Comparison of ENCODE assay signal across 8 cellular contexts in the genomic region with DNA sequence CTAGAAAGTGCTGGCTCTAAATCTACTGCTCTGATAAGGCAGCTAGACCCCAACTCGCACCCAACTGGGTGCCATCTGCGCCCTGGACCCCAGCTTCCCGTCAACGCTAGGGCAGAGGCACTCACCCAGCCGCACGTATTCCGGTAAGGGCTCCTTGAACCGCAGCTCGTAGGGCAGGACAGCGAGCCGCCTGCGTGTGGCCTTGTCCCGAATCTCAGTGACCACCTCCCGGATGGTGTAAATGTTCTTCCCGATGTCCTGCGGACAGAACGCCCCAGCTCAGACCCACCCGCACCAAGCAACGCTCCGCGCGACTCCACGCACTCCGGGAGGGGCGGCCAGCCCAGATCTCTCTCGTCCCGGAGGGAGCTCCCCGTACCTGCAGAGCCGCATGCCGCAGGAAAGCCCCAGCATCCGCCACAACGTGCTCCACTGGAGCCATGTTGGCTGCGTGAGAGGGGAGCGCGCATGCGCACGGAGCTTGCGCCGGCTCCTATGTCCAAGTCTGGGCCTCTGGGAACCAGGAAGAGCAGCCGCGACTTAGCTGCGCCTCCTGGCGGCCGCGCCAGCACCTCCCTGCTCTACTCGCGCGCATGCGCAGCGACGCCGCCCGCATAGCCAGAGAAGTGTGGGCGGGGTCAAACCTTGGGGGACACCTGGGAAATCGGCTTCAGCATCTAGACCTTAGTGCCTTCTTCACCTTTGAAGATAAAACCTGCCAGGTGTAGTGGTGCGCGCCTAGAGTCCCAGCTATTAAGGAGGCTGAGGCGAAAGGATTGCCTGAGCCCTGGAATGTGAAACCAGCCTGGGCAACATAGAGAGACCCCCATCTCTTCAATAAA. TPM values are rescaled to one million over a fixed set of nuclear protein-coding genes. Genes with fewer than 3 reads are reported as not detected.
DNase-seq lines count a peak whose midpoint lies in the region; ATAC-seq and TF ChIP-seq lines count a peak whose summit lies in the region.

Gene NOB1 (minus strand): TSS at position 458 of the 842 bp plus-strand sequence. CDS start 16 bp downstream, at position 442.

- H3K4me1 Mint-ChIP-seq in activated CD4-positive, alpha-beta T cell treated with anti-CD3 and anti-CD28 coated beads, Interleukin-2, amount 10 ng/mL, durations not matched to agents 24 days and 14 days, result peaks cover 27% of the 10 kb centered on the region

- TF ChIP-seq CTCF in coronary artery (IDR thresholded peaks at IDR 0.05), result peak; percentile 95

- H3K36me3 Mint-ChIP-seq in activated CD4-positive, alpha-beta T cell treated with anti-CD3 and anti-CD28 coated beads, Interleukin-2, amount 10 ng/mL, durations not matched to agents 24 days and 14 days (ENCODE audit: low read depth), result peaks cover 37% of the 10 kb centered on the region

- H3K27me3 Mint-ChIP-seq in activated CD4-positive, alpha-beta T cell treated with anti-CD3 and anti-CD28 coated beads, Interleukin-2, amount 10 ng/mL, durations not matched to agents 24 days and 14 days, result no peaks in the 10 kb centered on the region

- intact Hi-C loops in activated CD4-positive, alpha-beta T cell treated with anti-CD3 and anti-CD28 coated beads, Interleukin-2, amount 10 ng/mL, durations not matched to agents 24 days and 14 days (cut with micrococcal nuclease), result loop anchor here (1.0 to 2.0 kb wide), 6 partner anchors 8 to 369 kb away; partner anchors contain the start of genes CYB5B, NQO1 and WWP2

- H3K4me3 ChIP-seq in coronary artery, result peak within 1 kb of the TSS; percentile 90

- peak within 1 kb of the TSS; percentile 100 for H3K27ac Mint-ChIP-seq in activated CD4-positive, alpha-beta T cell treated with anti-CD3 and anti-CD28 coated beads, Interleukin-2, amount 10 ng/mL, durations not matched to agents 24 days and 14 days

- ATAC-seq in HG03460 (IDR thresholded peaks at IDR 0.05; ENCODE audit: unreplicated experiment), result peak; percentile 86

- DNase-seq in C1 segment of cervical spinal cord (lab: John Stamatoyannopoulos, UW), result peak; percentile 28 to 98 (median 94)
- peak; percentile 83 for DNase-seq in GM19240 (ENCODE audit: insufficient read length, low spot score)
- DNase-seq in NCI-H526 (lab: John Stamatoyannopoulos, UW), result peak; percentile 84 to 95
- DNase-seq in activated CD4-positive, alpha-beta T cell treated with anti-CD3 and anti-CD28 coated beads, Interleukin-2, amount 10 ng/mL, durations not matched to agents 24 days and 14 days, result peak; percentile 99
- DNase-seq in coronary artery (ENCODE audit: low spot score), result peak; percentile 95
- peak; percentile 98 for DNase-seq in left kidney (ENCODE audit: low read depth, low spot score)
- DNase-seq in stimulated activated CD4-positive, alpha-beta T cell treated with anti-CD3 and anti-CD28 coated beads, Interleukin-2, amount 100 ng/mL, for 24 hours, result peak; percentile 96 to 97

- H3K27ac ChIP-seq in coronary artery, result peak within 1 kb of the TSS in 1 of 2 donors; percentile 75

- peak within 1 kb of the TSS; percentile 100 for H3K4me3 Mint-ChIP-seq in activated CD4-positive, alpha-beta T cell treated with anti-CD3 and anti-CD28 coated beads, Interleukin-2, amount 10 ng/mL, durations not matched to agents 24 days and 14 days

- H3K9me3 Mint-ChIP-seq in activated CD4-positive, alpha-beta T cell treated with anti-CD3 and anti-CD28 coated beads, Interleukin-2, amount 10 ng/mL, durations not matched to agents 24 days and 14 days, result no peaks in the 10 kb centered on the region

RNA-seq across cellular contexts. Expression of gene NOB1, which starts in this region (rescaled TPM):
- 127 and 129 TPM in 2 replicates for total RNA-seq in activated CD4-positive, alpha-beta T cell treated with anti-CD3 and anti-CD28 coated beads, Interleukin-2, amount 10 ng/mL, durations not matched to agents 24 days and 14 days
